In genomic region chr6:87196275-87196842, GRCh38 we compare ENCODE assay signal across 1 cellular context.
TF ChIP-seq lines count a peak whose summit lies in the region.

No MANE protein-coding gene starts in this region.

TF ChIP-seq in GM12878, 131 proteins besides CTCF, POLR2A, EP300 and RAD21:
- TF ChIP-seq CBFB (IDR thresholded peaks at IDR 0.05; ENCODE audit: low read depth): no peak
- no peak for TF ChIP-seq MAX (IDR thresholded peaks at IDR 0.05; ENCODE audit: low read depth, low read length)
- no peak for TF ChIP-seq SMAD5 (IDR thresholded peaks at IDR 0.05; ENCODE audit: low read depth)
- TF ChIP-seq EGR1 (IDR thresholded peaks at IDR 0.05; ENCODE audit: borderline replicate concordance in 1 of 2, low read depth in 2 of 2, low read length in 2 of 2): no peak
- no peak for TF ChIP-seq RB1 (IDR thresholded peaks at IDR 0.05; ENCODE audit: borderline replicate concordance)
- TF ChIP-seq NR2C1 (IDR thresholded peaks at IDR 0.05): no peak
- TF ChIP-seq MEF2B (IDR thresholded peaks at IDR 0.05; ENCODE audit: partially characterized antibody, poor library complexity, severe bottlenecking): no peak
- no peak for TF ChIP-seq KAT2A (conservative IDR thresholded peaks at IDR 0.05; ENCODE audit: control insufficient read depth, low read depth, low read length)
- no peak for TF ChIP-seq ATF2 (IDR thresholded peaks at IDR 0.05; ENCODE audit: low read length)
- TF ChIP-seq NKRF (conservative IDR thresholded peaks at IDR 0.05): no peak
- TF ChIP-seq ZBTB11 (CRISPR knock-in tag; IDR thresholded peaks at IDR 0.05): no peak
- TF ChIP-seq SKIL (IDR thresholded peaks at IDR 0.05; ENCODE audit: low read depth, poor library complexity, severe bottlenecking): no peak
- TF ChIP-seq ZBTB40 (IDR thresholded peaks at IDR 0.05; ENCODE audit: borderline replicate concordance): no peak
- TF ChIP-seq POU2F2 (IDR thresholded peaks at IDR 0.05; ENCODE audit: borderline replicate concordance, low read depth, low read length): no peak
- no peak for TF ChIP-seq RELA (IDR thresholded peaks at IDR 0.05; ENCODE audit: borderline replicate concordance, partially characterized antibody)
- no peak for TF ChIP-seq RBBP5 (conservative IDR thresholded peaks at IDR 0.05)
- TF ChIP-seq E2F4 (IDR thresholded peaks at IDR 0.05; ENCODE audit: low read depth, low read length): no peak
- TF ChIP-seq BACH1 (IDR thresholded peaks at IDR 0.05; ENCODE audit: borderline replicate concordance): no peak
- TF ChIP-seq PKNOX1 (IDR thresholded peaks at IDR 0.05): no peak
